In genomic region chr4:145698507-145698906, GRCh38 we compare ENCODE assay signal across 36 cellular contexts. TPM values are rescaled to one million over a fixed set of nuclear protein-coding genes. Genes with fewer than 3 reads are reported as not detected.
"Had no signal": no experiment of that assay in that cellular context is flagged by ENCODE, and none has a peak within 500 bp of the region (broad histone marks: within the 10 kb centered on the region; RNA-seq: fewer than 3 reads in every experiment).

No MANE protein-coding gene starts in this region.

- DNase-seq: activated CD4-positive, alpha-beta T cell treated with anti-CD3 and anti-CD28 coated beads for 1 hour; activated CD4-positive, alpha-beta T cell treated with anti-CD3 and anti-CD28 coated beads for 48 hours; activated CD4-positive, alpha-beta T cell treated with anti-CD3 and anti-CD28 coated beads, Interleukin-2, amount 50 U/mL, for 4 hours; activated CD4-positive, CD25-positive, alpha-beta regulatory T cell; activated CD8-positive, alpha-beta memory T cell treated with anti-CD3 and anti-CD28 coated beads, Interleukin-2, amount 50 U/mL, for 4 hours; activated gamma-delta T cell treated with Interleukin-2 at 50 U/mL for 16 hours; activated naive CD4-positive, alpha-beta T cell treated with anti-CD3 and anti-CD28 coated beads for 36 hours; activated T-cell treated with anti-CD3 and anti-CD28 coated beads for 4 hours; activated T-cell treated with anti-CD3 and anti-CD28 coated beads, Interleukin-2, amount 50 U/mL, for 4 hours; adrenal gland; body of pancreas; Kasumi-1; KG1; MG63; NCI-H1048; NCI-H1105 treated with DMSO at 0.1 percent for 48 hours; NCI-H1436; NCI-H1694; NCI-H1930; NCI-H2081 treated with DMSO at 0.1 percent for 48 hours; NCI-H345; NCI-H524 treated with DMSO at 0.1 percent for 48 hours; SIG-M5; T-cell; T-helper 17 cell had no signal

- H3K4me1 ChIP-seq: adrenal gland, breast epithelium had no signal

- H3K27ac Mint-ChIP-seq: activated naive CD4-positive, alpha-beta T cell treated with anti-CD3 and anti-CD28 coated beads for 36 hours; activated naive CD4-positive, alpha-beta T cell treated with anti-CD3 and anti-CD28 coated beads, Interleukin-2, amount 50 U/mL, for 72 hours; activated T-helper 1 cell treated with anti-CD3 and anti-CD28 coated beads, Interleukin-12 subunit alpha, Interleukin-12 subunit beta, Interleukin-2, Interleukin-4 antibody, amounts not matched to agents 30 ng/mL and 10 ng/mL and 1 ng/mL, durations not matched to agents 14 hours and 24 hours and 36 hours; T-cell; T-helper 17 cell had no signal

- H3K4me3 ChIP-seq: adrenal gland, body of pancreas, breast epithelium, MG63 had no signal

- H3K4me3 Mint-ChIP-seq: activated naive CD4-positive, alpha-beta T cell treated with anti-CD3 and anti-CD28 coated beads for 36 hours; activated T-cell treated with anti-CD3 and anti-CD28 coated beads, Interleukin-2, amount 50 U/mL, for 4 hours; activated T-helper 1 cell treated with anti-CD3 and anti-CD28 coated beads, Interleukin-12 subunit alpha, Interleukin-12 subunit beta, Interleukin-2, Interleukin-4 antibody, amounts not matched to agents 30 ng/mL and 10 ng/mL and 1 ng/mL, durations not matched to agents 14 hours and 24 hours and 36 hours; T-cell; T-helper 17 cell had no signal

- H3K9me3 Mint-ChIP-seq: activated T-helper 1 cell treated with anti-CD3 and anti-CD28 coated beads, Interleukin-12 subunit alpha, Interleukin-12 subunit beta, Interleukin-2, Interleukin-4 antibody, amounts not matched to agents 30 ng/mL and 10 ng/mL and 1 ng/mL, durations not matched to agents 14 hours and 24 hours and 36 hours had no signal

- H3K4me1 Mint-ChIP-seq: T-cell had no signal

- ATAC-seq: activated naive CD4-positive, alpha-beta T cell treated with anti-CD3 and anti-CD28 coated beads, Interleukin-2, amount 50 U/mL, for 72 hours; activated T-cell treated with anti-CD3 and anti-CD28 coated beads, Interleukin-2, amount 50 U/mL, for 4 hours; body of pancreas; Panc1; SK-N-SH treated with all-trans-retinoic acid at 6 μM for 48 hours; T-cell; T-helper 17 cell had no signal

- H3K36me3 ChIP-seq: adrenal gland, breast epithelium, MG63 had no signal

- H3K36me3 Mint-ChIP-seq: activated naive CD4-positive, alpha-beta T cell treated with anti-CD3 and anti-CD28 coated beads, Interleukin-2, amount 50 U/mL, for 72 hours; T-cell had no signal

- H3K27me3 ChIP-seq: adrenal gland, body of pancreas, breast epithelium, MG63 had no signal

- H3K27ac ChIP-seq: adrenal gland, body of pancreas, breast epithelium, VCaP had no signal

- H3K9me3 ChIP-seq: adrenal gland, body of pancreas, breast epithelium, MG63 had no signal

RNA-seq across cellular contexts. Expression of gene C4orf51, which starts 18.6 kb away (rescaled TPM):
- total RNA-seq: activated naive CD4-positive, alpha-beta T cell treated with anti-CD3 and anti-CD28 coated beads for 36 hours; activated naive CD4-positive, alpha-beta T cell treated with anti-CD3 and anti-CD28 coated beads, Interleukin-2, amount 50 U/mL, for 72 hours; activated T-cell treated with anti-CD3 and anti-CD28 coated beads, Interleukin-2, amount 50 U/mL, for 4 hours; activated T-helper 1 cell treated with anti-CD3 and anti-CD28 coated beads, Interleukin-12 subunit alpha, Interleukin-12 subunit beta, Interleukin-2, Interleukin-4 antibody, amounts not matched to agents 30 ng/mL and 10 ng/mL and 1 ng/mL, durations not matched to agents 14 hours and 24 hours and 36 hours; adrenal gland; astrocyte; body of pancreas; breast epithelium; cardiac septum; NCI-H460; RPMI7951; SK-MEL-5; T-cell; T-helper 17 cell had no signal
- polyA plus RNA-seq: adrenal gland had no signal
